10 cellular contexts compared by ENCODE assay signal in genomic region chr1:44636711-44637589, GRCh38. TPM values are rescaled to one million over a fixed set of nuclear protein-coding genes. Genes with fewer than 3 reads are reported as not detected.
DNase-seq lines count a peak whose midpoint lies in the region; TF ChIP-seq lines count a peak whose summit lies in the region.
"Had no signal": no experiment of that assay in that cellular context is flagged by ENCODE, and none has a peak within 500 bp of the region (broad histone marks: within the 10 kb centered on the region; RNA-seq: fewer than 3 reads in every experiment).

No MANE protein-coding gene starts in this region.

- H3K36me3 ChIP-seq in H7 (replicated peaks; ENCODE audit: control insufficient read depth, insufficient read depth, low read length) = peaks cover 64% of the 10 kb centered on the region

- H3K27me3 ChIP-seq in H7 (ENCODE audit: control insufficient read depth, insufficient read depth, low read length) = no peaks in the 10 kb centered on the region

- intact Hi-C loops in posterior vena cava (cut with DNase I) = no loop called here

- no peak for TF ChIP-seq CTCF in GM20000 (IDR thresholded peaks at IDR 0.05; ENCODE audit: extremely low read depth, missing control alignments)

- H3K27ac ChIP-seq in caudate nucleus (ENCODE audit: low read depth, low read length) = peak overlapping the region; percentile 24

- DNase-seq in EH (ENCODE audit: low read depth) (peak; percentile 33), NCI-H2107 (lab: John Stamatoyannopoulos, UW) (peak; percentile 74), caudate nucleus (lab: John Stamatoyannopoulos, UW) (no peak), posterior vena cava (ENCODE audit: low spot score) (peak; percentile 59), H7 (no peak), GM20000 (ENCODE audit: low spot score) (no peak), NCI-H2196 (lab: John Stamatoyannopoulos, UW; ENCODE audit: unreplicated experiment) (no peak)
- DNase-seq: activated effector memory CD4-positive, alpha-beta T cell treated with Interleukin-2 at 50 U/mL for 16 hours; mesendoderm; SIG-M5 had no signal

- no peak overlapping the region for H3K4me3 ChIP-seq in H7 (ENCODE audit: insufficient read depth, low read depth, low read length)

RNA-seq across cellular contexts. Expression of gene TMEM53, which starts 37.3 kb away (rescaled TPM):
- 1 to 10 TPM; 3.8 to 5.3 TPM for total RNA-seq in posterior vena cava
- total RNA-seq in H7 (2014; rRNA removed; shearing (Covaris generic)) = 6.0 and 9.0 TPM in 2 replicates

RNA-seq across cellular contexts. Expression of gene ARMH1, which starts 37.6 kb away (rescaled TPM):
- total RNA-seq in posterior vena cava = 1 to 10 TPM; 1.0 to 1.6 TPM
- total RNA-seq in H7 (2014; rRNA removed; shearing (Covaris generic)) = 0.62 TPM in 1 of 2 replicates, not detected in the other

Comparison
In these comparisons a context has a peak if more than half of its experiments do, and no peak if none do; other contexts are left out.
1. DNase-seq: peak in EH (single experiment), NCI-H2107 (single experiment) and posterior vena cava (single experiment); none in caudate nucleus (0 of 61), H7 (single experiment), GM20000 (single experiment) and NCI-H2196 (single experiment).